In the genomic region with DNA sequence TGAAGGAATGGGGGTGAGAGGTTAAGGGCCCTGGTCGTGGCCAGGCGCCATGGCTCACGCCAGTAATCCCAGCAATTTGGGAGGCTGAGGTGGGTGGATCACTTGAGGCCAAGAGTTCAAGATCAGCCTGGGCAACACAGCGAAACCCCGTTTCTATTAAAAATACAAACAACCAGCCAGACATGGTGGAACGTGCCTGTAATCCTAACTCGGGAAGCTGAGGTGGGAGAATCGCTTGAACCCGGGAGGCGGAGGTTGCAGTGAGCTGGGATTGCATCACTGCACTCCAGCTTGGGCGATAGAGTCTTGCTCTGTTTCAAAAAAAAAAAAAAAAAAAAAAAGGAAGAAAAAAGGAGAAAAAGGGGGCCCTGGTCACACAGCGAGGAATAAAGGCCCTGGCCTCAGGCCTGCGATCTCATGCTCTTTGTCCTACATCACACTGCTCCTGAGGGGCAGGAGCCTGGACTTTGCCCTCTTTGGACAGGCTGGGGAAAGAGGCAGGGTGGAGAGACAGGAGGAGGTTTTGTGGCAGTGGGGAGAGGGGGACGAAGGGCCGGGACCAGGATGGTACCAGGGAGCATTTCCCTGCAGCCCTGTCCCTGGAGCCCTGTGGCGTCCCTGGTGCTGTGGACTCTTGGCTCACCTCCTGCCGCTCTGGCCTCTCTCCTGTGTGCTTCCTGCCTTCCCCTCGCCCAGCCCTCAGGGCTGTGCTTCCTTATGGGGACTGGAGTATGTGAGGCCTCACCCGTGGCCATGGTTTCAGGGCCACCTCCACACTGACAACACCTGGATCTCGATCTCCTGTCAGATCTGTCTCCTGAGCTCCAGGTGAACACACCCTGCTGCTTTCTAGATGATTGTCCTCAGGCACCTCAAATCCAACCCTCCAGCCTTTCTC, we compare ENCODE assay signal across 11 cellular contexts. TPM values are rescaled to one million over a fixed set of nuclear protein-coding genes. Genes with fewer than 3 reads are reported as not detected.
DNase-seq lines count a peak whose midpoint lies in the region; ATAC-seq and TF ChIP-seq lines count a peak whose summit lies in the region.
"Had no signal": no experiment of that assay in that cellular context is flagged by ENCODE, and none has a peak within 500 bp of the region (broad histone marks: within the 10 kb centered on the region; RNA-seq: fewer than 3 reads in every experiment).

No MANE protein-coding gene starts in this region.

- 71 to 77% (median 76%) methylated on average over 20 of the region's 20 CpGs for WGBS in psoas muscle, 3 donors

- DNase-seq in GF-D8 (lab: John Stamatoyannopoulos, UW) = peak; percentile 27
- no peak for DNase-seq in RWPE1 (ENCODE audit: low spot score)
- DNase-seq in left ventricle myocardium inferior = peak; percentile 15
- DNase-seq in psoas muscle = no peak
- DNase-seq in NCI-H2227 (lab: John Stamatoyannopoulos, UW; ENCODE audit: unreplicated experiment) = no peak
- DNase-seq in inferior parietal cortex (ENCODE audit: extremely low spot score) = no peak
- no peak for DNase-seq in epidermal melanocyte (ENCODE audit: insufficient read length, low spot score)
- DNase-seq: CD8-positive, alpha-beta memory T cell; NCI-H1436 treated with DMSO at 0.1 percent for 48 hours; T-cell had no signal

- H3K9me3 ChIP-seq in left ventricle myocardium inferior (replicated peaks) (no peaks in the 10 kb centered on the region), psoas muscle (no peaks in the 10 kb centered on the region)

- H3K4me1 ChIP-seq in left ventricle myocardium inferior = peaks cover 3% of the 10 kb centered on the region
- H3K4me1 ChIP-seq in psoas muscle = no peaks in the 10 kb centered on the region

- peak overlapping the region; percentile 1; the same call in 1 of the 2 replicates for H3K27ac ChIP-seq in RWPE1
- peak overlapping the region; percentile 51 for H3K27ac ChIP-seq in left ventricle myocardium inferior (replicated peaks)
- no peak overlapping the region for H3K27ac ChIP-seq in psoas muscle

- CTCF ChIA-PET in RWPE1 (lab: Yijun Ruan, JAX) = interaction anchor here (0.6 to 0.9 kb wide), 2 partner anchors 147 to 873 kb away, joined by 3 to 5 read pairs; a partner anchor contains a TSS

- intact Hi-C loops in left ventricle myocardium inferior (cut with micrococcal nuclease) = no loop called here
- intact Hi-C loops in psoas muscle (cut with DNase I) = no loop called here

- TF ChIP-seq CTCF in RWPE1 (conservative IDR thresholded peaks at IDR 0.05; ENCODE audit: low read depth) (no peak), left ventricle myocardium inferior (IDR thresholded peaks at IDR 0.05; ENCODE audit: borderline replicate concordance) (no peak), psoas muscle (IDR thresholded peaks at IDR 0.05) (no peak)

- no peaks in the 10 kb centered on the region for H3K36me3 ChIP-seq in left ventricle myocardium inferior
- H3K36me3 ChIP-seq in psoas muscle (ENCODE audit: insufficient read depth in 1 of 2, low read depth in 1 of 2) = no peaks in the 10 kb centered on the region

- H3K27me3 ChIP-seq in left ventricle myocardium inferior (ENCODE audit: low read depth) (no peaks in the 10 kb centered on the region), psoas muscle (ENCODE audit: insufficient read depth in 3 of 3, low read length in 2 of 3) (no peaks in the 10 kb centered on the region)

- ATAC-seq in psoas muscle = peak in 3 of 4 donors; percentile 19 to 22 (median 19)
- ATAC-seq in HG02885 (IDR thresholded peaks at IDR 0.05; ENCODE audit: poor library complexity, unreplicated experiment) = no peak
- ATAC-seq: T-cell had no signal

- POLR2A ChIA-PET in RWPE1 (lab: Yijun Ruan, JAX; ENCODE audit: low non-redundant PET) = interaction anchor here (0.6 kb wide), 1 partner anchor 41 kb away, joined by 4 read pairs; no protein-coding TSS in a partner anchor

- H3K4me3 ChIP-seq in left ventricle myocardium inferior = no peak overlapping the region
- H3K4me3 ChIP-seq in psoas muscle = no peak overlapping the region

RNA-seq across cellular contexts. Expression of a gene that starts 19.7 kb away (rescaled TPM):
- total RNA-seq in left ventricle myocardium inferior (16.0 TPM), psoas muscle (10 to 100 TPM; 11.3 to 41.7 (median 16.0) TPM)
- polyA plus RNA-seq in psoas muscle = 10 to 100 TPM; 24.9 to 52.7 (median 34.5) TPM

RNA-seq across cellular contexts. Expression of a gene that starts 38.0 kb away (rescaled TPM):
- total RNA-seq in left ventricle myocardium inferior (11.9 TPM), psoas muscle (10 to 100 TPM; 19.2 to 45.8 (median 37.6) TPM)
- polyA plus RNA-seq in psoas muscle = 10 to 100 TPM; 27.9 to 44.8 (median 32.2) TPM

RNA-seq across cellular contexts. Expression of a gene that starts 47.3 kb away (rescaled TPM):
- total RNA-seq in left ventricle myocardium inferior (115 TPM), psoas muscle (100 to 1,000 TPM; 105 to 161 (median 131) TPM)
- polyA plus RNA-seq in psoas muscle = 100 to 1,000 TPM in 2 of 3 donors, 10 to 100 TPM in 1; 98.2 to 165 (median 122) TPM

RNA-seq across cellular contexts. Expression of a gene that starts 47.6 kb away (rescaled TPM):
- total RNA-seq in left ventricle myocardium inferior = 18.8 TPM
- 10 to 100 TPM; 21.3 to 40.6 (median 30.2) TPM for total RNA-seq in psoas muscle
- 10 to 100 TPM; 13.8 to 37.4 (median 27.3) TPM for polyA plus RNA-seq in psoas muscle

Comparison
In these comparisons a context has a peak if more than half of its experiments do, and no peak if none do; other contexts are left out.
1. DNase-seq: peak in GF-D8 (single experiment) and left ventricle myocardium inferior (single experiment); none in RWPE1 (single experiment), psoas muscle (0 of 2), NCI-H2227 (single experiment), inferior parietal cortex (single experiment) and epidermal melanocyte (single experiment).